In genomic region chr10:101237908-101238731, GRCh38 we compare ENCODE assay signal across 23 cellular contexts. TPM values are rescaled to one million over a fixed set of nuclear protein-coding genes. Genes with fewer than 3 reads are reported as not detected.
"Had no signal": no experiment of that assay in that cellular context is flagged by ENCODE, and none has a peak within 500 bp of the region (broad histone marks: within the 10 kb centered on the region; RNA-seq: fewer than 3 reads in every experiment).

No MANE protein-coding gene starts in this region.

- H3K27ac ChIP-seq: gastrocnemius medialis, left ventricle myocardium inferior, neutrophil, parathyroid adenoma, suprapubic skin, vagina had no signal

- H3K4me1 ChIP-seq: parathyroid adenoma had no signal

- H3K4me3 Mint-ChIP-seq: activated CD4-positive, alpha-beta T cell treated with anti-CD3 and anti-CD28 coated beads, Interleukin-2, amount 10 ng/mL, durations not matched to agents 7 days and 5 days; activated CD8-positive, alpha-beta T cell treated with anti-CD3 and anti-CD28 coated beads, Interleukin-2, amount 10 ng/mL, durations not matched to agents 7 days and 5 days had no signal

- H3K36me3 ChIP-seq: gastrocnemius medialis, left ventricle myocardium inferior, neutrophil, suprapubic skin, vagina had no signal

- H3K9me3 Mint-ChIP-seq: activated CD4-positive, alpha-beta T cell treated with anti-CD3 and anti-CD28 coated beads, Interleukin-2, amount 10 ng/mL, durations not matched to agents 7 days and 5 days; activated naive CD4-positive, alpha-beta T cell treated with anti-CD3 and anti-CD28 coated beads for 36 hours; activated T-cell treated with anti-CD3 and anti-CD28 coated beads, Interleukin-2, amount 50 U/mL, for 24 hours; activated T-helper 2 cell treated with anti-CD3 and anti-CD28 coated beads, Interferon-gamma antibody, Interleukin-2, Interleukin-4, amounts not matched to agents 10 μg/mL and 5 μg/mL and 100 μg/mL, durations not matched to agents 14 hours and 24 hours and 36 hours; dendritic cell treated with granulocyte-macrophage colony-stimulating factor and Interleukin-4, amounts not matched to agents 40 ng/mL and 50 ng/mL, for 4 days; stimulated activated naive CD8-positive, alpha-beta T cell treated with anti-CD3 and anti-CD28 coated beads, Interleukin-15, Interleukin-2, amounts not matched to agents 100 ng/mL and 50 ng/mL, for 24 hours had no signal

- H3K9ac ChIP-seq: parathyroid adenoma had no signal

- H3K27ac Mint-ChIP-seq: activated CD4-positive, alpha-beta T cell treated with anti-CD3 and anti-CD28 coated beads, Interleukin-2, amount 10 ng/mL, durations not matched to agents 7 days and 5 days; activated CD8-positive, alpha-beta T cell treated with anti-CD3 and anti-CD28 coated beads, Interleukin-2, amount 10 ng/mL, durations not matched to agents 7 days and 5 days; activated naive CD4-positive, alpha-beta T cell treated with anti-CD3 and anti-CD28 coated beads for 36 hours; activated T-cell treated with anti-CD3 and anti-CD28 coated beads, Interleukin-2, amount 50 U/mL, for 24 hours; activated T-helper 2 cell treated with anti-CD3 and anti-CD28 coated beads, Interferon-gamma antibody, Interleukin-2, Interleukin-4, amounts not matched to agents 10 μg/mL and 5 μg/mL and 100 μg/mL, durations not matched to agents 14 hours and 24 hours and 36 hours; dendritic cell treated with granulocyte-macrophage colony-stimulating factor and Interleukin-4, amounts not matched to agents 40 ng/mL and 50 ng/mL, for 4 days; stimulated activated naive CD8-positive, alpha-beta T cell treated with anti-CD3 and anti-CD28 coated beads, Interleukin-15, Interleukin-2, amounts not matched to agents 100 ng/mL and 50 ng/mL, for 24 hours had no signal

- H2AFZ ChIP-seq: parathyroid adenoma had no signal

- H3K4me3 ChIP-seq: gastrocnemius medialis, left ventricle myocardium inferior, suprapubic skin, vagina had no signal

- ATAC-seq: gastrocnemius medialis had no signal

- H3K9me3 ChIP-seq: gastrocnemius medialis, left ventricle myocardium inferior, neutrophil, suprapubic skin, vagina had no signal

- DNase-seq: activated CD4-positive, alpha-beta T cell treated with anti-CD3 and anti-CD28 coated beads, Interleukin-2, amount 10 ng/mL, durations not matched to agents 7 days and 5 days; activated CD8-positive, alpha-beta T cell treated with anti-CD3 and anti-CD28 coated beads, Interleukin-2, amount 10 ng/mL, durations not matched to agents 7 days and 5 days; effector CD8-positive, alpha-beta T cell; gastrocnemius medialis; head of caudate nucleus; left ventricle myocardium inferior; mammary epithelial cell; midbrain; stimulated activated CD4-positive, alpha-beta T cell treated with anti-CD3 and anti-CD28 coated beads, Interleukin-2, amount 100 ng/mL, for 24 hours; T-helper 9 cell had no signal

RNA-seq across cellular contexts. Expression of gene LBX1, which starts 8.9 kb away (rescaled TPM):
- total RNA-seq: activated CD4-positive, alpha-beta T cell treated with anti-CD3 and anti-CD28 coated beads, Interleukin-2, amount 10 ng/mL, durations not matched to agents 7 days and 5 days; activated CD8-positive, alpha-beta T cell treated with anti-CD3 and anti-CD28 coated beads, Interleukin-2, amount 10 ng/mL, durations not matched to agents 7 days and 5 days; activated naive CD4-positive, alpha-beta T cell treated with anti-CD3 and anti-CD28 coated beads for 36 hours; activated T-helper 2 cell treated with anti-CD3 and anti-CD28 coated beads, Interferon-gamma antibody, Interleukin-2, Interleukin-4, amounts not matched to agents 10 μg/mL and 5 μg/mL and 100 μg/mL, durations not matched to agents 14 hours and 24 hours and 36 hours; aorta; chondrocyte; esophagus mucosa; kidney epithelial cell; left ventricle myocardium inferior; mammary epithelial cell; suprapubic skin; vagina had no signal
- polyA plus RNA-seq: aorta, mammary epithelial cell had no signal
